13 cellular contexts compared by ENCODE assay signal in genomic region chr16:67613808-67614207, GRCh38. TPM values are rescaled to one million over a fixed set of nuclear protein-coding genes. Genes with fewer than 3 reads are reported as not detected.
A peak's percentile ranks its signal among the peaks of the same experiment; 100 is the strongest.
DNase-seq lines count a peak whose midpoint lies in the region; ATAC-seq and TF ChIP-seq lines count a peak whose summit lies in the region.
"Had no signal": no experiment of that assay in that cellular context is flagged by ENCODE, and none has a peak within 500 bp of the region (broad histone marks: within the 10 kb centered on the region; RNA-seq: fewer than 3 reads in every experiment).

No MANE protein-coding gene starts in this region.

- H3K4me2 ChIP-seq in HCT116 (ENCODE audit: low read length) = no peak overlapping the region

- DNase-seq in DMS53 (lab: John Stamatoyannopoulos, UW) (peak; percentile 30), DMS53 treated with DMSO at 0.1 percent for 48 hours (lab: John Stamatoyannopoulos, UW; ENCODE audit: unreplicated experiment) (no peak), HCT116 (ENCODE audit: low read depth, low spot score) (no peak), iPS-NIHi7 (ENCODE audit: extremely low spot score) (peak; percentile 59), DMS79 treated with DMSO at 0.1 percent for 48 hours (lab: John Stamatoyannopoulos, UW) (no peak), NCI-H2081 (lab: John Stamatoyannopoulos, UW) (no peak)
- DNase-seq in activated CD4-positive, alpha-beta T cell treated with anti-CD3 and anti-CD28 coated beads, Interleukin-2, amount 10 ng/mL, durations not matched to agents 7 days and 5 days = peak; percentile 10
- DNase-seq in activated CD4-positive, CD25-positive, alpha-beta regulatory T cell treated with anti-CD3 and anti-CD28 coated beads, Interleukin-2, amount 50 U/mL, for 72 hours = no peak
- DNase-seq: lower lobe of right lung, nucleus accumbens had no signal

- no peaks in the 10 kb centered on the region for H3K27me3 Mint-ChIP-seq in activated CD4-positive, alpha-beta T cell treated with anti-CD3 and anti-CD28 coated beads, Interleukin-2, amount 10 ng/mL, durations not matched to agents 7 days and 5 days

- no peaks in the 10 kb centered on the region for H3K27me3 ChIP-seq in HCT116 (ENCODE audit: insufficient read depth, low read length)

- no peak for TF ChIP-seq POLR2A in HCT116 (IDR thresholded peaks at IDR 0.05; ENCODE audit: borderline replicate concordance, extremely low read depth, insufficient read depth, insufficient read length)

- peaks cover 55% of the 10 kb centered on the region for H3K36me3 Mint-ChIP-seq in activated CD4-positive, alpha-beta T cell treated with anti-CD3 and anti-CD28 coated beads, Interleukin-2, amount 10 ng/mL, durations not matched to agents 7 days and 5 days (ENCODE audit: low read depth)

- intact Hi-C loops in HCT116 (cut with micrococcal nuclease) = no loop called here

- no peaks in the 10 kb centered on the region for H3K9me3 ChIP-seq in HCT116 (ENCODE audit: control insufficient read depth in 1 of 2, insufficient read depth in 1 of 2, low read depth in 1 of 2, low read length in 2 of 2)
- H3K9me3 ChIP-seq: lower lobe of right lung had no signal

- peak; percentile 72 for ATAC-seq in HCT116
- ATAC-seq: lower lobe of right lung had no signal

- H3K9me3 Mint-ChIP-seq in activated CD4-positive, alpha-beta T cell treated with anti-CD3 and anti-CD28 coated beads, Interleukin-2, amount 10 ng/mL, durations not matched to agents 7 days and 5 days = no peaks in the 10 kb centered on the region
- H3K9me3 Mint-ChIP-seq: activated naive CD4-positive, alpha-beta T cell treated with anti-CD3 and anti-CD28 coated beads, Interleukin-2, amount 50 U/mL, for 72 hours had no signal

- TF ChIP-seq RAD21 in HCT116 (IDR thresholded peaks at IDR 0.05; ENCODE audit: low read depth) = no peak

- BruUV-seq in HCT116 (replicated peaks; lab: Mats Ljungman, UMichigan) = no TSS peak

- H2AFZ ChIP-seq in HCT116 (ENCODE audit: low read depth, low read length, poor library complexity, severe bottlenecking) = no peak overlapping the region

- no peak overlapping the region for H3K4me3 Mint-ChIP-seq in activated CD4-positive, alpha-beta T cell treated with anti-CD3 and anti-CD28 coated beads, Interleukin-2, amount 10 ng/mL, durations not matched to agents 7 days and 5 days

- H3K4me1 ChIP-seq in HCT116 (ENCODE audit: control insufficient read depth in 1 of 2, insufficient read depth in 2 of 2, low read length in 2 of 2) = no peaks in the 10 kb centered on the region
- H3K4me1 ChIP-seq: lower lobe of right lung had no signal

- peak in 1 of 3 experiments; percentile 37; a peak in 1 of 6 replicates for TF ChIP-seq CTCF in HCT116 (IDR thresholded peaks at IDR 0.05 in 2 of 3, conservative IDR thresholded peaks at IDR 0.05 in 1 of 3; ENCODE audit: borderline replicate concordance in 1 of 3, insufficient read depth in 1 of 3, low read depth in 2 of 3, low read length in 2 of 3)

- peaks cover 33% of the 10 kb centered on the region for H3K79me2 ChIP-seq in HCT116 (ENCODE audit: insufficient read depth, low read length)

- H4K20me1 ChIP-seq in HCT116 (ENCODE audit: insufficient read depth) = 0 out of 2 replicates have a peak, but pooled peaks cover 4% of the 10 kb centered on the region

- no peak overlapping the region for H3K27ac Mint-ChIP-seq in activated CD4-positive, alpha-beta T cell treated with anti-CD3 and anti-CD28 coated beads, Interleukin-2, amount 10 ng/mL, durations not matched to agents 7 days and 5 days

- POLR2A ChIA-PET in HCT116 (lab: Charles Lee) = no interaction called here
- POLR2A ChIA-PET in activated CD4-positive, alpha-beta T cell treated with anti-CD3 and anti-CD28 coated beads, Interleukin-2, amount 10 ng/mL, durations not matched to agents 7 days and 5 days (lab: Charles Lee) = no interaction called here

- no peaks in the 10 kb centered on the region for H3K9me2 ChIP-seq in HCT116 (ENCODE audit: insufficient read depth)

- no peak overlapping the region for H3K4me3 ChIP-seq in HCT116 (replicated peaks in 1 of 2; ENCODE audit: low read depth in 1 of 2, low read length in 2 of 2)
- H3K4me3 ChIP-seq: lower lobe of right lung had no signal

- no peak overlapping the region for H3K9ac ChIP-seq in HCT116 (ENCODE audit: low read length)

- CTCF ChIA-PET in HCT116 (lab: Charles Lee) = no interaction called here
- CTCF ChIA-PET in activated CD4-positive, alpha-beta T cell treated with anti-CD3 and anti-CD28 coated beads, Interleukin-2, amount 10 ng/mL, durations not matched to agents 7 days and 5 days (lab: Charles Lee) = interaction anchor here (0.7 to 1.6 kb wide), 4 partner anchors 10 to 93 kb away, joined by 3 to 4 read pairs (median 3); no protein-coding TSS in a partner anchor

- no peak overlapping the region for H3K27ac ChIP-seq in HCT116 (ENCODE audit: low read depth, low read length)
- H3K27ac ChIP-seq: lower lobe of right lung, RWPE1 had no signal

- peaks cover 25 to 31% of the 10 kb centered on the region in 2 experiments for H3K36me3 ChIP-seq in HCT116 (ENCODE audit: control insufficient read depth in 1 of 2, insufficient read depth in 2 of 2, low read length in 2 of 2)

- no peaks in the 10 kb centered on the region for H3K4me1 Mint-ChIP-seq in activated CD4-positive, alpha-beta T cell treated with anti-CD3 and anti-CD28 coated beads, Interleukin-2, amount 10 ng/mL, durations not matched to agents 7 days and 5 days

- RAD21 ChIA-PET in HCT116 (lab: Charles Lee; ENCODE audit: low non-redundant PET in 1 of 2, low total read pairs in 2 of 2, uncharacterized antibody in 2 of 2, unreplicated experiment in 2 of 2) = no interaction called here

TF ChIP-seq in HCT116, 20 proteins besides CTCF, POLR2A, EP300 and RAD21:
- no peak for TF ChIP-seq MAX (IDR thresholded peaks at IDR 0.05)

RNA-seq across cellular contexts. Expression of gene CARMIL2, which starts 31.1 kb away (rescaled TPM):
- 33.9 TPM for total RNA-seq in HCT116 (2021; ENCODE audit: unreplicated experiment)
- polyA plus RNA-seq in HCT116 (2012) = 11.7 and 13.7 TPM in 2 replicates
- total RNA-seq in activated CD4-positive, alpha-beta T cell treated with anti-CD3 and anti-CD28 coated beads, Interleukin-2, amount 10 ng/mL, durations not matched to agents 7 days and 5 days = 100 to 1,000 TPM; 203 to 226 TPM

RNA-seq across cellular contexts. Expression of gene ACD, which starts 46.3 kb away (rescaled TPM):
- total RNA-seq in HCT116 (2021; ENCODE audit: unreplicated experiment) = 53.8 TPM
- 47.0 and 53.5 TPM in 2 replicates for polyA plus RNA-seq in HCT116 (2012)
- 10 to 100 TPM; 38.0 to 41.8 TPM for total RNA-seq in activated CD4-positive, alpha-beta T cell treated with anti-CD3 and anti-CD28 coated beads, Interleukin-2, amount 10 ng/mL, durations not matched to agents 7 days and 5 days

RNA-seq across cellular contexts. Expression of gene PARD6A, which starts 47.0 kb away (rescaled TPM):
- 5.6 TPM for total RNA-seq in HCT116 (2021; ENCODE audit: unreplicated experiment)
- 7.5 and 9.1 TPM in 2 replicates for polyA plus RNA-seq in HCT116 (2012)
- 10 to 100 TPM; 11.6 to 13.0 TPM for total RNA-seq in activated CD4-positive, alpha-beta T cell treated with anti-CD3 and anti-CD28 coated beads, Interleukin-2, amount 10 ng/mL, durations not matched to agents 7 days and 5 days

RNA-seq across cellular contexts. Expression of gene CTCF, which starts 51.5 kb away (rescaled TPM):
- 48.3 TPM for total RNA-seq in HCT116 (2021; ENCODE audit: unreplicated experiment)
- 27.6 and 31.8 TPM in 2 replicates for polyA plus RNA-seq in HCT116 (2012)
- 10 to 100 TPM; 87.1 to 98.5 TPM for total RNA-seq in activated CD4-positive, alpha-beta T cell treated with anti-CD3 and anti-CD28 coated beads, Interleukin-2, amount 10 ng/mL, durations not matched to agents 7 days and 5 days

RNA-seq across cellular contexts. Expression of gene ENKD1, which starts 52.7 kb away (rescaled TPM):
- total RNA-seq in HCT116 (2021; ENCODE audit: unreplicated experiment) = 16.8 TPM
- 19.8 and 20.2 TPM in 2 replicates for polyA plus RNA-seq in HCT116 (2012)
- 1 to 10 TPM; 8.0 to 8.2 TPM for total RNA-seq in activated CD4-positive, alpha-beta T cell treated with anti-CD3 and anti-CD28 coated beads, Interleukin-2, amount 10 ng/mL, durations not matched to agents 7 days and 5 days
- total RNA-seq: A172 had no signal

Comparison
In these comparisons a context has a peak if more than half of its experiments do, and no peak if none do; other contexts are left out.
1. DNase-seq: peak in DMS53 (single experiment), activated CD4-positive, alpha-beta T cell treated with anti-CD3 and anti-CD28 coated beads, Interleukin-2, amount 10 ng/mL, durations not matched to agents 7 days and 5 days (single experiment) and iPS-NIHi7 (single experiment); none in DMS53 treated with DMSO at 0.1 percent for 48 hours (single experiment), HCT116 (single experiment), activated CD4-positive, CD25-positive, alpha-beta regulatory T cell treated with anti-CD3 and anti-CD28 coated beads, Interleukin-2, amount 50 U/mL, for 72 hours (single experiment), DMS79 treated with DMSO at 0.1 percent for 48 hours (single experiment) and NCI-H2081 (0 of 2).